Comparison of ENCODE assay signal across 9 cellular contexts in genomic region chr9:2559212-2560152, GRCh38.
DNase-seq lines count a peak whose midpoint lies in the region; ATAC-seq and TF ChIP-seq lines count a peak whose summit lies in the region.
"Had no signal": no experiment of that assay in that cellular context is flagged by ENCODE, and none has a peak within 500 bp of the region (broad histone marks: within the 10 kb centered on the region; RNA-seq: fewer than 3 reads in every experiment).

No MANE protein-coding gene starts in this region.

- H3K4me3 Mint-ChIP-seq in HFFc6 (peak overlapping the region; percentile 55), immature natural killer cell (no peak overlapping the region)
- no peak overlapping the region for H3K4me3 Mint-ChIP-seq in activated T-helper 17 cell treated with anti-CD3 and anti-CD28 coated beads, Interleukin-2, amount 50 U/mL, for 72 hours
- H3K4me3 Mint-ChIP-seq: T-cell had no signal

- no peaks in the 10 kb centered on the region for H3K27me3 ChIP-seq in stomach smooth muscle (ENCODE audit: control insufficient read depth in 1 of 2, insufficient read depth in 2 of 2, low read length in 2 of 2)
- no peaks in the 10 kb centered on the region for H3K27me3 ChIP-seq in prostate gland (replicated peaks; ENCODE audit: insufficient read depth)

- no peak for TF ChIP-seq POLR2A in prostate gland (IDR thresholded peaks at IDR 0.05)

- H3K36me3 ChIP-seq in stomach smooth muscle (ENCODE audit: control insufficient read depth in 2 of 2, insufficient read depth in 2 of 2, low read length in 2 of 2) (no peaks in the 10 kb centered on the region), prostate gland (no peaks in the 10 kb centered on the region)

- TF ChIP-seq CTCF in HFFc6 (IDR thresholded peaks at IDR 0.05) (no peak), prostate gland (IDR thresholded peaks at IDR 0.05) (no peak)

- H3K9me3 ChIP-seq in stomach smooth muscle (ENCODE audit: control insufficient read depth in 2 of 2, low read length in 2 of 2) (no peaks in the 10 kb centered on the region), prostate gland (no peaks in the 10 kb centered on the region)

- peaks cover 18% of the 10 kb centered on the region for H3K4me1 ChIP-seq in stomach smooth muscle (ENCODE audit: control insufficient read depth, insufficient read depth, low read length)
- no peaks in the 10 kb centered on the region for H3K4me1 ChIP-seq in prostate gland (replicated peaks)

- peak overlapping the region; percentile 80 for H3K27ac ChIP-seq in stomach smooth muscle (ENCODE audit: low read length)
- H3K27ac ChIP-seq in prostate gland = no peak overlapping the region

- H3K36me3 Mint-ChIP-seq in HFFc6 (ENCODE audit: low read depth) (0 out of 2 replicates have a peak, but pooled peaks cover 4% of the 10 kb centered on the region), immature natural killer cell (peaks cover 0 to 4% (median 0%) of the 10 kb centered on the region in 3 donors)
- no peaks in the 10 kb centered on the region for H3K36me3 Mint-ChIP-seq in activated T-helper 17 cell treated with anti-CD3 and anti-CD28 coated beads, Interleukin-2, amount 50 U/mL, for 72 hours (ENCODE audit: low read depth)
- H3K36me3 Mint-ChIP-seq: T-cell had no signal

- intact Hi-C loops in prostate gland (cut with DNase I) = loop anchor here (5.0 kb wide), 2 partner anchors 63 to 168 kb away; partner anchors contain the start of gene VLDLR

- H3K4me1 Mint-ChIP-seq in HFFc6 (ENCODE audit: low read depth) (peaks cover 41% of the 10 kb centered on the region), immature natural killer cell (no peaks in the 10 kb centered on the region)
- no peaks in the 10 kb centered on the region for H3K4me1 Mint-ChIP-seq in activated T-helper 17 cell treated with anti-CD3 and anti-CD28 coated beads, Interleukin-2, amount 50 U/mL, for 72 hours
- H3K4me1 Mint-ChIP-seq: T-cell had no signal

- H3K27me3 Mint-ChIP-seq in HFFc6 (ENCODE audit: insufficient read depth) = no peaks in the 10 kb centered on the region; the same call in 1 of the 2 replicates
- H3K27me3 Mint-ChIP-seq in activated T-helper 17 cell treated with anti-CD3 and anti-CD28 coated beads, Interleukin-2, amount 50 U/mL, for 72 hours = no peaks in the 10 kb centered on the region
- peaks cover 2 to 8% (median 2%) of the 10 kb centered on the region in 3 donors for H3K27me3 Mint-ChIP-seq in immature natural killer cell (ENCODE audit: low read depth in 3 of 3)

- no peak for ATAC-seq in activated T-helper 17 cell treated with anti-CD3 and anti-CD28 coated beads, Interleukin-2, amount 50 U/mL, for 72 hours (replicated peaks)
- ATAC-seq: T-cell had no signal

- peak overlapping the region; percentile 15 to 45 for H3K4me3 ChIP-seq in stomach smooth muscle (ENCODE audit: low read length in 2 of 2)
- no peak overlapping the region for H3K4me3 ChIP-seq in prostate gland

- WGBS in prostate gland = 32% methylated on average over 5 of the region's 5 CpGs

- H3K9ac ChIP-seq in stomach smooth muscle (ENCODE audit: low read length in 2 of 2) = peak overlapping the region in 1 of 2 donors; percentile 22

- H3K27ac Mint-ChIP-seq in HFFc6 (peak overlapping the region; percentile 72), immature natural killer cell (no peak overlapping the region)
- H3K27ac Mint-ChIP-seq in activated T-helper 17 cell treated with anti-CD3 and anti-CD28 coated beads, Interleukin-2, amount 50 U/mL, for 72 hours = no peak overlapping the region
- H3K27ac Mint-ChIP-seq: T-cell had no signal

- DNase-seq in HFFc6 (peak; percentile 88), astrocyte of the hippocampus (ENCODE audit: low read depth, low spot score) (peak; percentile 95), inferior parietal cortex (ENCODE audit: extremely low spot score) (peak; percentile 48), NCI-H510A treated with DMSO at 0.1 percent for 48 hours (lab: John Stamatoyannopoulos, UW) (no peak), immature natural killer cell (no peak), prostate gland (ENCODE audit: low spot score) (no peak)
- DNase-seq: T-cell had no signal

- H3K9me3 Mint-ChIP-seq in HFFc6 (no peaks in the 10 kb centered on the region), immature natural killer cell (peaks cover 0 to 13% (median 3%) of the 10 kb centered on the region in 6 donors)
- peaks cover 7% of the 10 kb centered on the region for H3K9me3 Mint-ChIP-seq in activated T-helper 17 cell treated with anti-CD3 and anti-CD28 coated beads, Interleukin-2, amount 50 U/mL, for 72 hours

Comparison
In these comparisons a context has a peak if more than half of its experiments do, and no peak if none do; other contexts are left out.
1. DNase-seq: peak in HFFc6 (single experiment), astrocyte of the hippocampus (single experiment) and inferior parietal cortex (single experiment); none in NCI-H510A treated with DMSO at 0.1 percent for 48 hours (single experiment), immature natural killer cell (0 of 3) and prostate gland (single experiment).
2. H3K4me3 ChIP-seq: peak in stomach smooth muscle (2 of 2); none in prostate gland (0 of 2).